ENCODE assay signal across 8 cellular contexts in genomic region chr5:96663608-96664007, GRCh38. TPM values are rescaled to one million over a fixed set of nuclear protein-coding genes. Genes with fewer than 3 reads are reported as not detected.
A peak's percentile ranks its signal among the peaks of the same experiment; 100 is the strongest.
DNase-seq lines count a peak whose midpoint lies in the region; ATAC-seq and TF ChIP-seq lines count a peak whose summit lies in the region.

No MANE protein-coding gene starts in this region.

- peaks cover 14% of the 10 kb centered on the region for H3K36me3 Mint-ChIP-seq in activated naive CD4-positive, alpha-beta T cell treated with anti-CD3 and anti-CD28 coated beads, Interleukin-2, amount 10 ng/mL, durations not matched to agents 7 days and 5 days

- CTCF ChIA-PET in activated naive CD4-positive, alpha-beta T cell treated with anti-CD3 and anti-CD28 coated beads, Interleukin-2, amount 10 ng/mL, durations not matched to agents 7 days and 5 days (lab: Charles Lee), result interaction anchor here (0.5 to 2.2 kb wide), 4 partner anchors 10 to 520 kb away, joined by 3 to 6 read pairs (median 3); no protein-coding TSS in a partner anchor

- intact Hi-C loops in transverse colon (cut with DNase I; ENCODE audit: low total_unique reads), result no loop called here

- TF ChIP-seq CTCF in brain microvascular endothelial cell (IDR thresholded peaks at IDR 0.05; ENCODE audit: low read depth, low read length, missing control alignments) (no peak), lung (IDR thresholded peaks at IDR 0.05; ENCODE audit: control extremely low read depth, extremely low read depth) (no peak), transverse colon (IDR thresholded peaks at IDR 0.05) (no peak)

- peak overlapping the region; percentile 94 for H3K4me3 Mint-ChIP-seq in activated naive CD4-positive, alpha-beta T cell treated with anti-CD3 and anti-CD28 coated beads, Interleukin-2, amount 10 ng/mL, durations not matched to agents 7 days and 5 days

- ATAC-seq in lung (ENCODE audit: insufficient read depth, low FRiP score), result no peak
- ATAC-seq in GM19328 (IDR thresholded peaks at IDR 0.05; ENCODE audit: unreplicated experiment), result no peak
- ATAC-seq in activated CD4-positive, CD25-positive, alpha-beta regulatory T cell treated with anti-CD3 and anti-CD28 coated beads, Interleukin-2, amount 50 U/mL, for 24 hours, result no peak

- H3K4me1 ChIP-seq in lung (ENCODE audit: control insufficient read depth in 2 of 2, insufficient read depth in 2 of 2, low read length in 2 of 2) (peaks cover 4 to 7% of the 10 kb centered on the region in 2 donors), transverse colon (peaks cover 15 to 76% (median 50%) of the 10 kb centered on the region in 4 donors)

- H3K27ac ChIP-seq in brain microvascular endothelial cell, result no peak overlapping the region
- peak overlapping the region in 1 of 2 donors; percentile 100 for H3K27ac ChIP-seq in lung (ENCODE audit: low read depth in 1 of 2, low read length in 1 of 2)
- H3K27ac ChIP-seq in transverse colon, result peak overlapping the region; percentile 97 to 100 (median 98)

- TF ChIP-seq EP300 in transverse colon (IDR thresholded peaks at IDR 0.05; ENCODE audit: low read depth), result no peak

- 40 to 64% methylated on average over 6 of the region's 6 CpGs for WGBS in lung, 2 donors
- 31 to 42% methylated on average over 6 of the region's 6 CpGs for WGBS in transverse colon (ENCODE audit: low coverage in 1 of 2), 2 donors

- H3K27ac Mint-ChIP-seq in activated naive CD4-positive, alpha-beta T cell treated with anti-CD3 and anti-CD28 coated beads, Interleukin-2, amount 10 ng/mL, durations not matched to agents 7 days and 5 days, result no peak overlapping the region

- TF ChIP-seq POLR2A in transverse colon (IDR thresholded peaks at IDR 0.05), result no peak

- H3K36me3 ChIP-seq in brain microvascular endothelial cell (replicated peaks), result no peaks in the 10 kb centered on the region
- no peaks in the 10 kb centered on the region for H3K36me3 ChIP-seq in lung (ENCODE audit: control insufficient read depth in 2 of 2, insufficient read depth in 2 of 2, low read length in 2 of 2)
- H3K36me3 ChIP-seq in transverse colon, result no peaks in the 10 kb centered on the region

- in situ Hi-C loops in brain microvascular endothelial cell (cut with HindIII; ENCODE audit: low pct_ligation_motif_present, low sequenced_read_pairs) (no loop called here), transverse colon (cut with MboI; ENCODE audit: low pct_ligation_motif_present in 1 of 4, low pct_unique_long_range_greater_than_20kb in 1 of 4, low sequenced_read_pairs in 3 of 4) (no loop called here)

- H3K4me3 ChIP-seq in brain microvascular endothelial cell (ENCODE audit: low read depth, low read length) (peak overlapping the region; percentile 84), lung (peak overlapping the region; percentile 86), transverse colon (peak overlapping the region; percentile 66 to 94 (median 84))

- peaks cover 13% of the 10 kb centered on the region for H3K27me3 Mint-ChIP-seq in activated naive CD4-positive, alpha-beta T cell treated with anti-CD3 and anti-CD28 coated beads, Interleukin-2, amount 10 ng/mL, durations not matched to agents 7 days and 5 days

- no peaks in the 10 kb centered on the region for H3K9me3 Mint-ChIP-seq in activated naive CD4-positive, alpha-beta T cell treated with anti-CD3 and anti-CD28 coated beads, Interleukin-2, amount 10 ng/mL, durations not matched to agents 7 days and 5 days

- H3K9me3 ChIP-seq in lung (ENCODE audit: control insufficient read depth in 2 of 2, insufficient read depth in 1 of 2, low read length in 1 of 2) (no peaks in the 10 kb centered on the region), transverse colon (no peaks in the 10 kb centered on the region)

- no peak for DNase-seq in activated naive CD4-positive, alpha-beta T cell treated with anti-CD3 and anti-CD28 coated beads, Interleukin-2, amount 10 ng/mL, durations not matched to agents 7 days and 5 days
- DNase-seq in activated naive CD4-positive, alpha-beta T cell treated with Interleukin-2 at 50 U/mL for 16 hours, result no peak
- DNase-seq in brain microvascular endothelial cell (no peak), lung (ENCODE audit: low spot score) (no peak), transverse colon (no peak)
- DNase-seq in stimulated activated naive CD4-positive, alpha-beta T cell treated with Interleukin-2 at 50 U/mL for 16 hours (lab: John Stamatoyannopoulos, UW), result no peak

- peaks cover 54% of the 10 kb centered on the region for H3K4me1 Mint-ChIP-seq in activated naive CD4-positive, alpha-beta T cell treated with anti-CD3 and anti-CD28 coated beads, Interleukin-2, amount 10 ng/mL, durations not matched to agents 7 days and 5 days

- H3K27me3 ChIP-seq in brain microvascular endothelial cell (replicated peaks) (no peaks in the 10 kb centered on the region), lung (ENCODE audit: control insufficient read depth, insufficient read depth) (no peaks in the 10 kb centered on the region), transverse colon (no peaks in the 10 kb centered on the region)

RNA-seq across cellular contexts. Expression of gene CAST, which starts 1.4 kb away (rescaled TPM):
- total RNA-seq in lung (100 to 1,000 TPM; 269 to 279 TPM), transverse colon (100 to 1,000 TPM; 237 to 556 (median 335) TPM)
- polyA plus RNA-seq in lung, result 10 to 100 TPM; 84.8 to 98.6 TPM
